Comparison of ENCODE assay signal across 10 cellular contexts in genomic region chr2:43135583-43135982, GRCh38.
DNase-seq lines count a peak whose midpoint lies in the region; ATAC-seq lines count a peak whose summit lies in the region.
"Had no signal": no experiment of that assay in that cellular context is flagged by ENCODE, and none has a peak within 500 bp of the region (broad histone marks: within the 10 kb centered on the region; RNA-seq: fewer than 3 reads in every experiment).

No MANE protein-coding gene starts in this region.

- peaks cover 59 to 68% of the 10 kb centered on the region in 2 donors for H3K4me1 ChIP-seq in mucosa of rectum (ENCODE audit: control insufficient read depth in 2 of 2, insufficient read depth in 2 of 2, low read length in 2 of 2)

- H3K36me3 Mint-ChIP-seq in stimulated activated naive CD8-positive, alpha-beta T cell treated with anti-CD3 and anti-CD28 coated beads, Interleukin-15, Interleukin-2, amounts not matched to agents 100 ng/mL and 50 ng/mL, for 24 hours (ENCODE audit: low read depth): peaks cover 3% of the 10 kb centered on the region
- no peaks in the 10 kb centered on the region for H3K36me3 Mint-ChIP-seq in activated naive CD8-positive, alpha-beta T cell treated with anti-CD3 and anti-CD28 coated beads, Interleukin-2, amount 50 U/mL, for 24 hours (ENCODE audit: low read depth)

- no peak for DNase-seq in stimulated activated naive CD8-positive, alpha-beta T cell treated with anti-CD3 and anti-CD28 coated beads, Interleukin-15, Interleukin-2, amounts not matched to agents 100 U/mL and 50 U/mL, for 24 hours
- no peak for DNase-seq in activated naive CD8-positive, alpha-beta T cell treated with anti-CD3 and anti-CD28 coated beads, Interleukin-2, amount 50 U/mL, for 24 hours
- DNase-seq in stimulated activated CD4-positive, alpha-beta T cell treated with anti-CD3 and anti-CD28 coated beads, Interleukin-1b, Interleukin-23, amount 100 ng/mL, for 48 hours: no peak
- DNase-seq: NCI-H446 had no signal

- peak overlapping the region; percentile 90 for H3K27ac Mint-ChIP-seq in stimulated activated naive CD8-positive, alpha-beta T cell treated with anti-CD3 and anti-CD28 coated beads, Interleukin-15, Interleukin-2, amounts not matched to agents 100 ng/mL and 50 ng/mL, for 24 hours
- H3K27ac Mint-ChIP-seq in activated naive CD8-positive, alpha-beta T cell treated with anti-CD3 and anti-CD28 coated beads, Interleukin-2, amount 50 U/mL, for 24 hours: peak overlapping the region; percentile 85

- ATAC-seq in stimulated activated naive CD8-positive, alpha-beta T cell treated with anti-CD3 and anti-CD28 coated beads, Interleukin-15, Interleukin-2, amounts not matched to agents 100 U/mL and 50 U/mL, for 24 hours: no peak
- ATAC-seq in activated naive CD8-positive, alpha-beta T cell treated with anti-CD3 and anti-CD28 coated beads, Interleukin-2, amount 50 U/mL, for 24 hours: no peak
- no peak for ATAC-seq in GM19395 (IDR thresholded peaks at IDR 0.05; ENCODE audit: unreplicated experiment)
- ATAC-seq in HG02970 (IDR thresholded peaks at IDR 0.05; ENCODE audit: low FRiP score, unreplicated experiment): no peak
- no peak for ATAC-seq in GM21576 (IDR thresholded peaks at IDR 0.05; ENCODE audit: unreplicated experiment)
- ATAC-seq: GM12878 had no signal

- H3K9me3 ChIP-seq in mucosa of rectum (ENCODE audit: control insufficient read depth in 2 of 2, low read length in 2 of 2): no peaks in the 10 kb centered on the region

- H3K9ac ChIP-seq in mucosa of rectum (ENCODE audit: low read depth in 1 of 2, low read length in 2 of 2): no peak overlapping the region

- H3K36me3 ChIP-seq in mucosa of rectum (ENCODE audit: control insufficient read depth in 2 of 2, insufficient read depth in 2 of 2, low read length in 2 of 2): no peaks in the 10 kb centered on the region

- no peaks in the 10 kb centered on the region for H3K27me3 Mint-ChIP-seq in stimulated activated naive CD8-positive, alpha-beta T cell treated with anti-CD3 and anti-CD28 coated beads, Interleukin-15, Interleukin-2, amounts not matched to agents 100 ng/mL and 50 ng/mL, for 24 hours
- H3K27me3 Mint-ChIP-seq in activated naive CD8-positive, alpha-beta T cell treated with anti-CD3 and anti-CD28 coated beads, Interleukin-2, amount 50 U/mL, for 24 hours: no peaks in the 10 kb centered on the region

- peaks cover 98% of the 10 kb centered on the region for H3K4me1 Mint-ChIP-seq in stimulated activated naive CD8-positive, alpha-beta T cell treated with anti-CD3 and anti-CD28 coated beads, Interleukin-15, Interleukin-2, amounts not matched to agents 100 ng/mL and 50 ng/mL, for 24 hours (ENCODE audit: low read depth)
- peaks cover 96% of the 10 kb centered on the region for H3K4me1 Mint-ChIP-seq in activated naive CD8-positive, alpha-beta T cell treated with anti-CD3 and anti-CD28 coated beads, Interleukin-2, amount 50 U/mL, for 24 hours

- H3K4me3 ChIP-seq in mucosa of rectum (ENCODE audit: low read length in 2 of 2): no peak overlapping the region
- H3K4me3 ChIP-seq: GM12878 had no signal

- H3K9me3 Mint-ChIP-seq in stimulated activated naive CD8-positive, alpha-beta T cell treated with anti-CD3 and anti-CD28 coated beads, Interleukin-15, Interleukin-2, amounts not matched to agents 100 ng/mL and 50 ng/mL, for 24 hours: no peaks in the 10 kb centered on the region
- H3K9me3 Mint-ChIP-seq in activated naive CD8-positive, alpha-beta T cell treated with anti-CD3 and anti-CD28 coated beads, Interleukin-2, amount 50 U/mL, for 24 hours: no peaks in the 10 kb centered on the region

- peak overlapping the region; percentile 3 to 68 for H3K27ac ChIP-seq in mucosa of rectum (ENCODE audit: low read depth in 2 of 2, low read length in 2 of 2)

- no peak overlapping the region for H3K4me3 Mint-ChIP-seq in stimulated activated naive CD8-positive, alpha-beta T cell treated with anti-CD3 and anti-CD28 coated beads, Interleukin-15, Interleukin-2, amounts not matched to agents 100 ng/mL and 50 ng/mL, for 24 hours
- peak overlapping the region; percentile 13 for H3K4me3 Mint-ChIP-seq in activated naive CD8-positive, alpha-beta T cell treated with anti-CD3 and anti-CD28 coated beads, Interleukin-2, amount 50 U/mL, for 24 hours

- H3K27me3 ChIP-seq in mucosa of rectum (ENCODE audit: control insufficient read depth in 2 of 2, insufficient read depth in 2 of 2, low read length in 2 of 2): no peaks in the 10 kb centered on the region
